In the genomic region with DNA sequence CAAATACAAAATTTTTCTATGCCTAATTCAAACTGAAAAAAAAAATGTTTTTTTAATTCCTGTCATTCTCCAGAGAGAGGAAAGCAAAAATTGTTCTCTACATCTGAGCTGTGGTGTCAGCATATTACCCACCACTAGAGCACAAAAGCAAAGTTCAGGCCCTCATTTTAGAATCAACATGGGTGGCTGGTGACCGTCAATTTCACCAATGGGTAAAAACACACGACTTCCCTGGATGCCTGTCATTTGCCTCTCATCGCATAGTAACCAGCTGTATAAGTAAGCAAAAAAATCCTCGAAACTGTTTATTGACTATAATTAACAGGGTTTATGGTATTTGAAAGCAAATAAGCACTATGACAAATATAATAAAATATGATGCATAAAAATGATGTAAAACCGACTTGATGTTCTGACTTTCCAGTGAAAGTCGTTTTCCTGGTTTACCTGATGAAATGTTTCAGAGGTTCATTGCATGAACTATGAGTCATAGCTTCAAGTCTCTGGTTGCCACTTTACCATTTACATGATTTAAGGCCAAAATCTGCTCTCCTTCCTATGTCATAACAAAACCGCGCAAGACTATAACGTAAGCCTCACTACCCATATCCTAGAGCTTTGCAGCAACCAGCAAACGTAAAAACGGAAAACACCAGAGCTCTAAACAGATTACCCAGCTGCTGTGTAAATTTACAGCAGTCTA, we compare ENCODE assay signal across 11 cellular contexts.
DNase-seq lines count a peak whose midpoint lies in the region; ATAC-seq and TF ChIP-seq lines count a peak whose summit lies in the region.
"Had no signal": no experiment of that assay in that cellular context is flagged by ENCODE, and none has a peak within 500 bp of the region (broad histone marks: within the 10 kb centered on the region; RNA-seq: fewer than 3 reads in every experiment).

No MANE protein-coding gene starts in this region.

- 73% methylated on average over 11 of the region's 11 CpGs for WGBS in hepatocyte (ENCODE audit: low lambda C conversion rate, missing lambda C conversion rate)
- WGBS in heart left ventricle, 4 donors: 85 to 92% (median 90%) methylated on average over 11 of the region's 11 CpGs
- 63 to 83% (median 80%) methylated on average over 11 of the region's 11 CpGs for WGBS in stomach, 5 donors

- no peak for TF ChIP-seq POLR2A in heart left ventricle (IDR thresholded peaks at IDR 0.05)
- no peak for TF ChIP-seq POLR2A in stomach (IDR thresholded peaks at IDR 0.05)

- peak overlapping the region; percentile 29 to 48 (median 38) for H3K4me3 Mint-ChIP-seq in CD4-positive, CD25-positive, alpha-beta regulatory T cell
- no peak overlapping the region for H3K4me3 Mint-ChIP-seq in activated CD8-positive, alpha-beta T cell treated with anti-CD3 and anti-CD28 coated beads, Interleukin-2, amount 10 ng/mL, durations not matched to agents 7 days and 5 days

- H3K27ac Mint-ChIP-seq in CD4-positive, CD25-positive, alpha-beta regulatory T cell: peak overlapping the region; percentile 27 to 63 (median 34)
- H3K27ac Mint-ChIP-seq in activated CD8-positive, alpha-beta T cell treated with anti-CD3 and anti-CD28 coated beads, Interleukin-2, amount 10 ng/mL, durations not matched to agents 7 days and 5 days: peak overlapping the region; percentile 13

- no peaks in the 10 kb centered on the region for H3K27me3 ChIP-seq in CD4-positive, CD25-positive, alpha-beta regulatory T cell (ENCODE audit: control insufficient read depth, insufficient read depth, low read length)
- H3K27me3 ChIP-seq in hepatocyte: no peaks in the 10 kb centered on the region
- H3K27me3 ChIP-seq in heart left ventricle: no peaks in the 10 kb centered on the region
- H3K27me3 ChIP-seq in stomach: no peaks in the 10 kb centered on the region
- H3K27me3 ChIP-seq: BLaER1 treated with 17β-estradiol and CSF1 and Interleukin-3, amounts not matched to agents 10 nM and 100 nM; vagina had no signal

- ATAC-seq in CD4-positive, CD25-positive, alpha-beta regulatory T cell (ENCODE audit: low read depth in 2 of 2): peak; percentile 71 to 78
- ATAC-seq in activated CD8-positive, alpha-beta T cell treated with anti-CD3 and anti-CD28 coated beads, Interleukin-2, amount 10 ng/mL, durations not matched to agents 7 days and 5 days: peak; percentile 30
- no peak for ATAC-seq in heart left ventricle

- H3K4me2 ChIP-seq in hepatocyte: no peak overlapping the region
- H3K4me2 ChIP-seq: BLaER1 treated with 17β-estradiol and CSF1 and Interleukin-3, amounts not matched to agents 10 nM and 100 nM had no signal

- no peak for TF ChIP-seq CTCF in hepatocyte (IDR thresholded peaks at IDR 0.05; ENCODE audit: poor library complexity)
- peak in 1 of 12 donors; percentile 7 for TF ChIP-seq CTCF in heart left ventricle (IDR thresholded peaks at IDR 0.05)
- peak in 1 of 7 experiments; percentile 12 for TF ChIP-seq CTCF in stomach (IDR thresholded peaks at IDR 0.05)

- H3K4me1 Mint-ChIP-seq in CD4-positive, CD25-positive, alpha-beta regulatory T cell: peaks cover 8 to 28% (median 21%) of the 10 kb centered on the region in 4 donors
- peaks cover 16% of the 10 kb centered on the region for H3K4me1 Mint-ChIP-seq in activated CD8-positive, alpha-beta T cell treated with anti-CD3 and anti-CD28 coated beads, Interleukin-2, amount 10 ng/mL, durations not matched to agents 7 days and 5 days (ENCODE audit: low read depth)

- H3K27me3 Mint-ChIP-seq in CD4-positive, CD25-positive, alpha-beta regulatory T cell: peaks cover 9% of the 10 kb centered on the region
- peaks cover 8% of the 10 kb centered on the region for H3K27me3 Mint-ChIP-seq in activated CD8-positive, alpha-beta T cell treated with anti-CD3 and anti-CD28 coated beads, Interleukin-2, amount 10 ng/mL, durations not matched to agents 7 days and 5 days (ENCODE audit: low read depth)

- peak overlapping the region; percentile 56 for H3K4me3 ChIP-seq in CD4-positive, CD25-positive, alpha-beta regulatory T cell (ENCODE audit: low read depth, low read length)
- H3K4me3 ChIP-seq in hepatocyte: no peak overlapping the region
- H3K4me3 ChIP-seq in heart left ventricle: no peak overlapping the region
- H3K4me3 ChIP-seq in stomach: no peak overlapping the region
- H3K4me3 ChIP-seq: BLaER1 treated with 17β-estradiol and CSF1 and Interleukin-3, amounts not matched to agents 10 nM and 100 nM; vagina had no signal

- no peaks in the 10 kb centered on the region for H3K36me3 ChIP-seq in CD4-positive, CD25-positive, alpha-beta regulatory T cell (ENCODE audit: control insufficient read depth, insufficient read depth, low read length)
- H3K36me3 ChIP-seq in hepatocyte (replicated peaks; ENCODE audit: insufficient read depth, low read depth): no peaks in the 10 kb centered on the region
- H3K36me3 ChIP-seq in heart left ventricle: no peaks in the 10 kb centered on the region
- H3K36me3 ChIP-seq in stomach: no peaks in the 10 kb centered on the region
- H3K36me3 ChIP-seq: BLaER1 treated with 17β-estradiol and CSF1 and Interleukin-3, amounts not matched to agents 10 nM and 100 nM; vagina had no signal

- no peaks in the 10 kb centered on the region for H3K9me3 ChIP-seq in CD4-positive, CD25-positive, alpha-beta regulatory T cell (ENCODE audit: control insufficient read depth in 2 of 2, low read length in 2 of 2)
- H3K9me3 ChIP-seq in hepatocyte (ENCODE audit: low read depth): no peaks in the 10 kb centered on the region
- no peaks in the 10 kb centered on the region for H3K9me3 ChIP-seq in heart left ventricle
- no peaks in the 10 kb centered on the region for H3K9me3 ChIP-seq in stomach
- H3K9me3 ChIP-seq: BLaER1 treated with 17β-estradiol and CSF1 and Interleukin-3, amounts not matched to agents 10 nM and 100 nM; vagina had no signal

- no peaks in the 10 kb centered on the region for H3K9me2 ChIP-seq in hepatocyte (replicated peaks; ENCODE audit: insufficient read depth)

- H3K36me3 Mint-ChIP-seq in CD4-positive, CD25-positive, alpha-beta regulatory T cell: no peaks in the 10 kb centered on the region
- peaks cover 6% of the 10 kb centered on the region for H3K36me3 Mint-ChIP-seq in activated CD8-positive, alpha-beta T cell treated with anti-CD3 and anti-CD28 coated beads, Interleukin-2, amount 10 ng/mL, durations not matched to agents 7 days and 5 days (ENCODE audit: low read depth)

- H2AFZ ChIP-seq in hepatocyte: no peak overlapping the region
- H2AFZ ChIP-seq: parathyroid adenoma had no signal

- POLR2A ChIA-PET in activated CD8-positive, alpha-beta T cell treated with anti-CD3 and anti-CD28 coated beads, Interleukin-2, amount 10 ng/mL, durations not matched to agents 7 days and 5 days (lab: Charles Lee): interaction anchor here (3.1 kb wide), 1 partner anchor 17 kb away, joined by 15 read pairs; no protein-coding TSS in a partner anchor

- peak in 2 of 3 donors; percentile 34 to 49 for DNase-seq in CD4-positive, CD25-positive, alpha-beta regulatory T cell
- DNase-seq in LHCN-M2 (ENCODE audit: low read depth): peak; percentile 11
- no peak for DNase-seq in activated CD8-positive, alpha-beta T cell treated with anti-CD3 and anti-CD28 coated beads, Interleukin-2, amount 10 ng/mL, durations not matched to agents 7 days and 5 days
- no peak for DNase-seq in hepatocyte (ENCODE audit: low spot score)
- DNase-seq in SIG-M5 (lab: John Stamatoyannopoulos, UW): no peak
- no peak for DNase-seq in heart left ventricle
- DNase-seq in stomach: no peak
- no peak for DNase-seq in stimulated activated naive CD4-positive, alpha-beta T cell (lab: John Stamatoyannopoulos, UW)

- no peaks in the 10 kb centered on the region for H3K79me2 ChIP-seq in hepatocyte
- H3K79me2 ChIP-seq: parathyroid adenoma had no signal

- peak overlapping the region; percentile 64 for H3K27ac ChIP-seq in CD4-positive, CD25-positive, alpha-beta regulatory T cell (ENCODE audit: insufficient read depth, low read length, poor library complexity, severe bottlenecking)
- H3K27ac ChIP-seq in hepatocyte: peak overlapping the region; percentile 39
- H3K27ac ChIP-seq in heart left ventricle: peak overlapping the region in 1 of 12 donors; percentile 16
- no peak overlapping the region for H3K27ac ChIP-seq in stomach
- H3K27ac ChIP-seq: BLaER1 treated with 17β-estradiol and CSF1 and Interleukin-3, amounts not matched to agents 10 nM and 100 nM; parathyroid adenoma; vagina had no signal

- intact Hi-C loops in heart left ventricle (cut with DNase I): no loop called here
- intact Hi-C loops in stomach (cut with DNase I; ENCODE audit: low total_unique reads): no loop called here

- H3K4me1 ChIP-seq in CD4-positive, CD25-positive, alpha-beta regulatory T cell (ENCODE audit: control insufficient read depth, insufficient read depth, low read length, poor library complexity, severe bottlenecking): peaks cover 10% of the 10 kb centered on the region
- H3K4me1 ChIP-seq in hepatocyte (ENCODE audit: insufficient read depth): no peaks in the 10 kb centered on the region
- H3K4me1 ChIP-seq in heart left ventricle: peaks cover 0 to 24% (median 14%) of the 10 kb centered on the region in 12 donors
- peaks cover 0 to 10% (median 0%) of the 10 kb centered on the region in 4 donors for H3K4me1 ChIP-seq in stomach
- H3K4me1 ChIP-seq: BLaER1 treated with 17β-estradiol and CSF1 and Interleukin-3, amounts not matched to agents 10 nM and 100 nM; parathyroid adenoma had no signal

- H3K9me3 Mint-ChIP-seq in CD4-positive, CD25-positive, alpha-beta regulatory T cell: no peaks in the 10 kb centered on the region
- no peaks in the 10 kb centered on the region for H3K9me3 Mint-ChIP-seq in activated CD8-positive, alpha-beta T cell treated with anti-CD3 and anti-CD28 coated beads, Interleukin-2, amount 10 ng/mL, durations not matched to agents 7 days and 5 days (ENCODE audit: insufficient read depth)

- H4K20me1 ChIP-seq in hepatocyte (ENCODE audit: insufficient read depth, poor library complexity, severe bottlenecking): no peaks in the 10 kb centered on the region
- H4K20me1 ChIP-seq: BLaER1 treated with 17β-estradiol and CSF1 and Interleukin-3, amounts not matched to agents 10 nM and 100 nM had no signal

- no peak for TF ChIP-seq EP300 in stomach (IDR thresholded peaks at IDR 0.05)

- CTCF ChIA-PET in activated CD8-positive, alpha-beta T cell treated with anti-CD3 and anti-CD28 coated beads, Interleukin-2, amount 10 ng/mL, durations not matched to agents 7 days and 5 days (lab: Charles Lee): interaction anchor here (0.6 to 4.7 kb wide), 8 partner anchors 12 to 115 kb away, joined by 3 to 28 read pairs (median 4); no protein-coding TSS in a partner anchor

Comparison
In these comparisons a context has a peak if more than half of its experiments do, and no peak if none do; other contexts are left out.
1. ATAC-seq: peak in CD4-positive, CD25-positive, alpha-beta regulatory T cell (2 of 2) and activated CD8-positive, alpha-beta T cell treated with anti-CD3 and anti-CD28 coated beads, Interleukin-2, amount 10 ng/mL, durations not matched to agents 7 days and 5 days (single experiment); none in heart left ventricle (0 of 4).
2. DNase-seq: peak in CD4-positive, CD25-positive, alpha-beta regulatory T cell (2 of 3) and LHCN-M2 (single experiment); none in activated CD8-positive, alpha-beta T cell treated with anti-CD3 and anti-CD28 coated beads, Interleukin-2, amount 10 ng/mL, durations not matched to agents 7 days and 5 days (single experiment), hepatocyte (single experiment), SIG-M5 (single experiment), heart left ventricle (0 of 5), stomach (single experiment) and stimulated activated naive CD4-positive, alpha-beta T cell (0 of 6).
3. H3K27ac ChIP-seq: peak in CD4-positive, CD25-positive, alpha-beta regulatory T cell (single experiment) and hepatocyte (single experiment); none in stomach (0 of 5).